In genomic region chr11:111963786-111964385, GRCh38 we compare ENCODE assay signal across 27 cellular contexts. TPM values are rescaled to one million over a fixed set of nuclear protein-coding genes. Genes with fewer than 3 reads are reported as not detected.
DNase-seq lines count a peak whose midpoint lies in the region; ATAC-seq and TF ChIP-seq lines count a peak whose summit lies in the region.
"Had no signal": no experiment of that assay in that cellular context is flagged by ENCODE, and none has a peak within 500 bp of the region (broad histone marks: within the 10 kb centered on the region; RNA-seq: fewer than 3 reads in every experiment).

No MANE protein-coding gene starts in this region.

- H3K27ac ChIP-seq in WERI-Rb-1 = peak overlapping the region; percentile 54
- H3K27ac ChIP-seq in mesenchymal stem cell (ENCODE audit: low read length, poor library complexity, severe bottlenecking) = no peak overlapping the region
- H3K27ac ChIP-seq: ascending aorta, epithelial cell of prostate, sigmoid colon, SK-N-MC, thoracic aorta had no signal

- H2AFZ ChIP-seq in mesenchymal stem cell (ENCODE audit: low read depth, low read length) = no peak overlapping the region

- H3K4me1 ChIP-seq in mesenchymal stem cell (ENCODE audit: control insufficient read depth, insufficient read depth, low read depth, low read length) = peaks cover 2% of the 10 kb centered on the region
- H3K4me1 ChIP-seq: ascending aorta, sigmoid colon had no signal

- H4K91ac ChIP-seq in mesenchymal stem cell (ENCODE audit: low read length) = no peak overlapping the region

- no peak overlapping the region for H3K23ac ChIP-seq in mesenchymal stem cell (ENCODE audit: low read length in 2 of 2)

- no peak overlapping the region for H3K4me3 Mint-ChIP-seq in stimulated activated effector memory CD8-positive, alpha-beta T cell treated with anti-CD3 and anti-CD28 coated beads, Interleukin-12 subunit alpha, Interleukin-12 subunit beta, amount 100 ng/mL, for 72 hours
- H3K4me3 Mint-ChIP-seq: activated B cell treated with CpG ODN at 0.5 μM for 24 hours; activated naive CD4-positive, alpha-beta T cell treated with anti-CD3 and anti-CD28 coated beads for 36 hours; CD8-positive, alpha-beta T cell; central memory CD8-positive, alpha-beta T cell; neural crest cell; stimulated activated naive B cell treated with anti-CD40 and anti-IgM and Interleukin-4, amounts not matched to agents 10 μg/mL and 1 μg/mL and 100 μg/mL, for 72 hours had no signal

- H3K36me3 Mint-ChIP-seq in stimulated activated effector memory CD8-positive, alpha-beta T cell treated with anti-CD3 and anti-CD28 coated beads, Interleukin-12 subunit alpha, Interleukin-12 subunit beta, amount 100 ng/mL, for 72 hours = peaks cover 46% of the 10 kb centered on the region
- H3K36me3 Mint-ChIP-seq: CD8-positive, alpha-beta T cell; stimulated activated naive B cell treated with anti-CD40 and anti-IgM and Interleukin-4, amounts not matched to agents 10 μg/mL and 1 μg/mL and 100 μg/mL, for 72 hours had no signal

- no peak overlapping the region for H4K8ac ChIP-seq in mesenchymal stem cell (ENCODE audit: low read length)

- H3K9me3 ChIP-seq in WERI-Rb-1 (ENCODE audit: severe bottlenecking) (no peaks in the 10 kb centered on the region), mesenchymal stem cell (ENCODE audit: control insufficient read depth, low read length) (no peaks in the 10 kb centered on the region)
- H3K9me3 ChIP-seq: ascending aorta, sigmoid colon, thoracic aorta had no signal

- H2BK12ac ChIP-seq in mesenchymal stem cell (ENCODE audit: low read length in 2 of 2) = no peak overlapping the region

- H3K27me3 ChIP-seq in WERI-Rb-1 (ENCODE audit: insufficient read depth, low read depth, severe bottlenecking) = no peaks in the 10 kb centered on the region
- no peaks in the 10 kb centered on the region for H3K27me3 ChIP-seq in mesenchymal stem cell (ENCODE audit: control insufficient read depth in 1 of 2, insufficient read depth in 1 of 2, low read length in 2 of 2)
- H3K27me3 ChIP-seq: ascending aorta, sigmoid colon had no signal

- no peak overlapping the region for H3K4me3 ChIP-seq in WERI-Rb-1 (ENCODE audit: low read depth, low read length)
- no peak overlapping the region for H3K4me3 ChIP-seq in mesenchymal stem cell (ENCODE audit: insufficient read depth in 1 of 2, low read depth in 1 of 2, low read length in 2 of 2)
- H3K4me3 ChIP-seq: ascending aorta, sigmoid colon, SK-N-MC, thoracic aorta had no signal

- H3K9ac ChIP-seq in mesenchymal stem cell (ENCODE audit: low read length) = no peak overlapping the region

- peaks cover 13% of the 10 kb centered on the region for H3K4me1 Mint-ChIP-seq in stimulated activated effector memory CD8-positive, alpha-beta T cell treated with anti-CD3 and anti-CD28 coated beads, Interleukin-12 subunit alpha, Interleukin-12 subunit beta, amount 100 ng/mL, for 72 hours
- H3K4me1 Mint-ChIP-seq: activated B cell treated with CpG ODN at 0.5 μM for 24 hours; central memory CD8-positive, alpha-beta T cell; neural crest cell; stimulated activated naive B cell treated with anti-CD40 and anti-IgM and Interleukin-4, amounts not matched to agents 10 μg/mL and 1 μg/mL and 100 μg/mL, for 72 hours had no signal

- H3K4me2 ChIP-seq in mesenchymal stem cell (ENCODE audit: low read length, poor library complexity, severe bottlenecking) = no peak overlapping the region

- no peak overlapping the region for H3K27ac Mint-ChIP-seq in stimulated activated effector memory CD8-positive, alpha-beta T cell treated with anti-CD3 and anti-CD28 coated beads, Interleukin-12 subunit alpha, Interleukin-12 subunit beta, amount 100 ng/mL, for 72 hours
- H3K27ac Mint-ChIP-seq: activated B cell treated with CpG ODN at 0.5 μM for 24 hours; activated naive CD4-positive, alpha-beta T cell treated with anti-CD3 and anti-CD28 coated beads for 36 hours; CD8-positive, alpha-beta T cell; stimulated activated naive B cell treated with anti-CD40 and anti-IgM and Interleukin-4, amounts not matched to agents 10 μg/mL and 1 μg/mL and 100 μg/mL, for 72 hours had no signal

- no peak overlapping the region for H2AK5ac ChIP-seq in mesenchymal stem cell (ENCODE audit: low read length, severe bottlenecking)

- DNase-seq in stimulated activated CD4-positive, alpha-beta T cell treated with anti-CD3 and anti-CD28 coated beads, Interleukin-15, amount 100 ng/mL, for 24 hours = peak; percentile 20
- DNase-seq in stimulated activated CD4-positive, alpha-beta T cell treated with anti-CD3 and anti-CD28 coated beads, Interleukin-12 subunit alpha, Interleukin-12 subunit beta, amount 100 ng/mL, for 4 hours = no peak
- peak; percentile 26 for DNase-seq in WERI-Rb-1
- DNase-seq in stimulated activated effector memory CD8-positive, alpha-beta T cell treated with anti-CD3 and anti-CD28 coated beads, Interleukin-12 subunit alpha, Interleukin-12 subunit beta, amount 100 ng/mL, for 72 hours (ENCODE audit: low spot score in 2 of 2) = no peak
- no peak for DNase-seq in effector CD4-positive, alpha-beta T cell
- DNase-seq in mesenchymal stem cell = no peak
- DNase-seq: activated B cell treated with CpG ODN at 0.5 μM for 24 hours; activated naive CD4-positive, alpha-beta T cell treated with anti-CD3 and anti-CD28 coated beads for 36 hours; CD8-positive, alpha-beta T cell; DMS153; hippocampal formation; left ventricle myocardium superior; midbrain; NCI-H146; NCI-H524 treated with DMSO at 0.1 percent for 48 hours; sigmoid colon; stimulated activated naive B cell treated with anti-CD40 and anti-IgM and Interleukin-4, amounts not matched to agents 10 μg/mL and 1 μg/mL and 100 μg/mL, for 72 hours; T-helper 9 cell had no signal

- no peaks in the 10 kb centered on the region for H3K9me3 Mint-ChIP-seq in stimulated activated effector memory CD8-positive, alpha-beta T cell treated with anti-CD3 and anti-CD28 coated beads, Interleukin-12 subunit alpha, Interleukin-12 subunit beta, amount 100 ng/mL, for 72 hours
- H3K9me3 Mint-ChIP-seq: activated B cell treated with CpG ODN at 0.5 μM for 24 hours; activated naive CD4-positive, alpha-beta T cell treated with anti-CD3 and anti-CD28 coated beads for 36 hours; CD8-positive, alpha-beta T cell; central memory CD8-positive, alpha-beta T cell; neural crest cell; stimulated activated naive B cell treated with anti-CD40 and anti-IgM and Interleukin-4, amounts not matched to agents 10 μg/mL and 1 μg/mL and 100 μg/mL, for 72 hours had no signal

- no peak overlapping the region for H3K14ac ChIP-seq in mesenchymal stem cell (ENCODE audit: low read length in 2 of 2)

- no peak overlapping the region for H2BK120ac ChIP-seq in mesenchymal stem cell (ENCODE audit: low read depth, low read length)

- TF ChIP-seq CTCF in WERI-Rb-1 (IDR thresholded peaks at IDR 0.05; ENCODE audit: low read depth, low read length) = no peak

- peaks cover 6% of the 10 kb centered on the region for H3K79me1 ChIP-seq in mesenchymal stem cell (replicated peaks; ENCODE audit: low read length, poor library complexity, severe bottlenecking)

- no peak overlapping the region for H2BK5ac ChIP-seq in mesenchymal stem cell (ENCODE audit: low read depth, low read length, poor library complexity, severe bottlenecking)

- H3K36me3 ChIP-seq in WERI-Rb-1 (peaks cover 24% of the 10 kb centered on the region), mesenchymal stem cell (ENCODE audit: control insufficient read depth in 1 of 2, insufficient read depth in 2 of 2, low read depth in 1 of 2, low read length in 2 of 2) (peaks cover 5 to 10% of the 10 kb centered on the region in 2 experiments)
- H3K36me3 ChIP-seq: thoracic aorta had no signal

- 90% methylated on average over 4 of the region's 6 CpGs for WGBS in mesenchymal stem cell

- H3K18ac ChIP-seq in mesenchymal stem cell (ENCODE audit: low read depth in 1 of 2, low read length in 2 of 2) = no peak overlapping the region

- no peak overlapping the region for H3K4ac ChIP-seq in mesenchymal stem cell (ENCODE audit: low read depth in 1 of 2, low read length in 2 of 2)

- H2BK15ac ChIP-seq in mesenchymal stem cell (ENCODE audit: low read depth, poor library complexity, severe bottlenecking) = no peak overlapping the region

- ATAC-seq in esophagus mucosa = peak; percentile 67
- ATAC-seq in stimulated activated effector memory CD8-positive, alpha-beta T cell treated with anti-CD3 and anti-CD28 coated beads, Interleukin-12 subunit alpha, Interleukin-12 subunit beta, amount 100 ng/mL, for 72 hours = peak; percentile 94
- ATAC-seq: CD8-positive, alpha-beta T cell; left ventricle myocardium superior; stimulated activated naive B cell treated with anti-CD40 and anti-IgM and Interleukin-4, amounts not matched to agents 10 μg/mL and 1 μg/mL and 100 μg/mL, for 72 hours had no signal

RNA-seq across cellular contexts. Expression of gene DIXDC1, which starts 26.7 kb away (rescaled TPM):
- 3.3 TPM for total RNA-seq in esophagus mucosa
- polyA plus RNA-seq in mesenchymal stem cell (2013, experiment 1 of 2) = 8.6 TPM
- polyA plus RNA-seq in mesenchymal stem cell (2013, experiment 2 of 2) = 8.7 TPM

RNA-seq across cellular contexts. Expression of gene C11orf52, which starts 45.2 kb away (rescaled TPM):
- 3.5 TPM for total RNA-seq in esophagus mucosa
- 0.41 TPM for polyA plus RNA-seq in mesenchymal stem cell (2013, experiment 1 of 2)
- 0.30 TPM for polyA plus RNA-seq in mesenchymal stem cell (2013, experiment 2 of 2)
- total RNA-seq: activated B cell treated with CpG ODN at 0.5 μM for 24 hours; activated naive CD4-positive, alpha-beta T cell treated with anti-CD3 and anti-CD28 coated beads for 36 hours; ascending aorta; CD8-positive, alpha-beta T cell; frontal cortex; neural crest cell; RPMI7951 had no signal

RNA-seq across cellular contexts. Expression of gene HSPB2, which starts 51.4 kb away (rescaled TPM):
- 0.32 TPM for total RNA-seq in esophagus mucosa
- 0.10 TPM for polyA plus RNA-seq in mesenchymal stem cell (2013, experiment 1 of 2)
- not detected for polyA plus RNA-seq in mesenchymal stem cell (2013, experiment 2 of 2)
- total RNA-seq: activated B cell treated with CpG ODN at 0.5 μM for 24 hours; activated naive CD4-positive, alpha-beta T cell treated with anti-CD3 and anti-CD28 coated beads for 36 hours; ascending aorta; CD8-positive, alpha-beta T cell; neural crest cell; RPMI7951 had no signal

RNA-seq across cellular contexts. Expression of gene CRYAB, which starts 52.3 kb away (rescaled TPM):
- total RNA-seq in esophagus mucosa = 19.6 TPM
- 9.0 TPM for polyA plus RNA-seq in mesenchymal stem cell (2013, experiment 1 of 2)
- 9.8 TPM for polyA plus RNA-seq in mesenchymal stem cell (2013, experiment 2 of 2)
- total RNA-seq: activated B cell treated with CpG ODN at 0.5 μM for 24 hours; activated naive CD4-positive, alpha-beta T cell treated with anti-CD3 and anti-CD28 coated beads for 36 hours; CD8-positive, alpha-beta T cell; neural crest cell; RPMI7951 had no signal

Comparison
In these comparisons a context has a peak if more than half of its experiments do, and no peak if none do; other contexts are left out.
1. DNase-seq: peak in stimulated activated CD4-positive, alpha-beta T cell treated with anti-CD3 and anti-CD28 coated beads, Interleukin-15, amount 100 ng/mL, for 24 hours (single experiment) and WERI-Rb-1 (single experiment); none in stimulated activated CD4-positive, alpha-beta T cell treated with anti-CD3 and anti-CD28 coated beads, Interleukin-12 subunit alpha, Interleukin-12 subunit beta, amount 100 ng/mL, for 4 hours (single experiment), stimulated activated effector memory CD8-positive, alpha-beta T cell treated with anti-CD3 and anti-CD28 coated beads, Interleukin-12 subunit alpha, Interleukin-12 subunit beta, amount 100 ng/mL, for 72 hours (0 of 2), effector CD4-positive, alpha-beta T cell (single experiment) and mesenchymal stem cell (single experiment).